2 cellular contexts compared by ENCODE assay signal in genomic region chr4:17558941-17559708, GRCh38.
TF ChIP-seq lines count a peak whose summit lies in the region.

No MANE protein-coding gene starts in this region.

TF ChIP-seq in K562, 482 proteins besides CTCF, POLR2A, EP300 and RAD21 (continues in another document):
- TF ChIP-seq ZMIZ1 (IDR thresholded peaks at IDR 0.05; ENCODE audit: low read depth in 2 of 2, low read length in 2 of 2) (no peak), CBFB (CRISPR knock-in tag; IDR thresholded peaks at IDR 0.05) (no peak), ZNF232 (CRISPR knock-in tag; IDR thresholded peaks at IDR 0.05) (peak; percentile 97), MLX (CRISPR knock-in tag; conservative IDR thresholded peaks at IDR 0.05) (no peak), ZNF696 (CRISPR knock-in tag; conservative IDR thresholded peaks at IDR 0.05) (no peak), ZNF398 (CRISPR knock-in tag; IDR thresholded peaks at IDR 0.05) (no peak), BRF1 (IDR thresholded peaks at IDR 0.05; ENCODE audit: borderline replicate concordance, extremely low read depth, insufficient read length) (no peak), CCNT2 (IDR thresholded peaks at IDR 0.05; ENCODE audit: borderline replicate concordance, extremely low read depth, insufficient read length, low read depth, low read length) (no peak), SIN3B (IDR thresholded peaks at IDR 0.05; ENCODE audit: low read depth) (no peak), KAT7 (CRISPR knock-in tag; IDR thresholded peaks at IDR 0.05; ENCODE audit: borderline replicate concordance) (no peak), PML (IDR thresholded peaks at IDR 0.05; ENCODE audit: low read length) (no peak), CHD2 (IDR thresholded peaks at IDR 0.05; ENCODE audit: low read depth, low read length) (no peak), CREB1 (IDR thresholded peaks at IDR 0.05) (no peak), CREB1 (CRISPR knock-in tag; IDR thresholded peaks at IDR 0.05) (no peak), ZNF384 (IDR thresholded peaks at IDR 0.05; ENCODE audit: low read depth, low read length) (no peak), ZBTB49 (CRISPR knock-in tag; IDR thresholded peaks at IDR 0.05; ENCODE audit: borderline replicate concordance) (no peak), ZBTB17 (CRISPR knock-in tag; IDR thresholded peaks at IDR 0.05) (0 out of 2 replicates have a peak, but pooled peaks have one; percentile 66), ETV6 (IDR thresholded peaks at IDR 0.05; ENCODE audit: borderline replicate concordance in 1 of 2, low read depth in 2 of 2, low read length in 1 of 2) (no peak), ETV6 (CRISPR knock-in tag; IDR thresholded peaks at IDR 0.05; ENCODE audit: borderline replicate concordance) (no peak), MCM2 (IDR thresholded peaks at IDR 0.05; ENCODE audit: low read depth) (no peak), NFXL1 (CRISPR knock-in tag; IDR thresholded peaks at IDR 0.05) (no peak)

TF ChIP-seq in HepG2, 621 proteins besides CTCF, POLR2A, EP300 and RAD21 (continues in another document):
- TF ChIP-seq CBX1 (IDR thresholded peaks at IDR 0.05; ENCODE audit: low read depth) (no peak), ZBTB4 (CRISPR knock-in tag; IDR thresholded peaks at IDR 0.05; ENCODE audit: borderline replicate concordance) (no peak), ZNF768 (CRISPR knock-in tag; IDR thresholded peaks at IDR 0.05) (no peak), KAT7 (CRISPR knock-in tag; IDR thresholded peaks at IDR 0.05; ENCODE audit: borderline replicate concordance) (no peak), ZNF275 (CRISPR knock-in tag; IDR thresholded peaks at IDR 0.05; ENCODE audit: borderline replicate concordance) (0 out of 2 replicates have a peak, but pooled peaks have one; percentile 53), SETDB1 (CRISPR knock-in tag; IDR thresholded peaks at IDR 0.05; ENCODE audit: borderline replicate concordance) (no peak), SP4 (CRISPR knock-in tag; IDR thresholded peaks at IDR 0.05) (0 out of 2 replicates have a peak, but pooled peaks have one; percentile 38), ERF (CRISPR knock-in tag; IDR thresholded peaks at IDR 0.05) (peak; percentile 73), NR1H2 (CRISPR knock-in tag; IDR thresholded peaks at IDR 0.05; ENCODE audit: borderline replicate concordance, low read depth) (peak; percentile 40; the same call in 1 of the 2 replicates), ATM (IDR thresholded peaks at IDR 0.05; ENCODE audit: borderline replicate concordance) (no peak), ZBTB3 (CRISPR knock-in tag; IDR thresholded peaks at IDR 0.05; ENCODE audit: borderline replicate concordance, low read depth) (no peak), CEBPB (IDR thresholded peaks at IDR 0.05; ENCODE audit: borderline replicate concordance, low read depth, low read length) (peak; percentile 81), ZNF264 (CRISPR knock-in tag; IDR thresholded peaks at IDR 0.05) (peak; percentile 85; the same call in 1 of the 2 replicates), ZMAT3 (CRISPR knock-in tag; conservative IDR thresholded peaks at IDR 0.05) (0 out of 2 replicates have a peak, but pooled peaks have one; percentile 46), SAP130 (CRISPR knock-in tag; IDR thresholded peaks at IDR 0.05; ENCODE audit: low read depth) (peak; percentile 85), SNAPC5 (CRISPR knock-in tag; IDR thresholded peaks at IDR 0.05; ENCODE audit: borderline replicate concordance) (no peak; the same call in 1 of the 2 replicates), HOXA9 (CRISPR knock-in tag; IDR thresholded peaks at IDR 0.05; ENCODE audit: borderline replicate concordance) (no peak), XBP1 (CRISPR knock-in tag; IDR thresholded peaks at IDR 0.05) (no peak), SMAD1 (CRISPR knock-in tag; IDR thresholded peaks at IDR 0.05; ENCODE audit: borderline replicate concordance, low read depth) (no peak), MXD1 (CRISPR knock-in tag; IDR thresholded peaks at IDR 0.05) (no peak), KLF6 (CRISPR knock-in tag; IDR thresholded peaks at IDR 0.05) (peak; percentile 73), HCFC1 (IDR thresholded peaks at IDR 0.05; ENCODE audit: low read depth, low read length) (no peak), PRPF4 (IDR thresholded peaks at IDR 0.05; ENCODE audit: low read depth, low read length, poor library complexity, severe bottlenecking) (peak; percentile 21), ZNF615 (CRISPR knock-in tag; IDR thresholded peaks at IDR 0.05; ENCODE audit: borderline replicate concordance) (0 out of 2 replicates have a peak, but pooled peaks have one; percentile 29), AGO2 (optimal IDR thresholded peaks at IDR 0.05; ENCODE audit: low read depth, low read length) (no peak), REXO4 (CRISPR knock-in tag; IDR thresholded peaks at IDR 0.05; ENCODE audit: borderline replicate concordance) (no peak), ZNF335 (CRISPR knock-in tag; IDR thresholded peaks at IDR 0.05) (peak; percentile 71; the same call in 1 of the 2 replicates), JARID2 (CRISPR knock-in tag; IDR thresholded peaks at IDR 0.05; ENCODE audit: insufficient replicate concordance) (no peak), ZSCAN25 (CRISPR knock-in tag; IDR thresholded peaks at IDR 0.05) (no peak), ZFAT (CRISPR knock-in tag; conservative IDR thresholded peaks at IDR 0.05) (no peak), RFXANK (CRISPR knock-in tag; IDR thresholded peaks at IDR 0.05) (no peak), RFX5 (IDR thresholded peaks at IDR 0.05; ENCODE audit: low read depth, low read length) (no peak), CREB1 (IDR thresholded peaks at IDR 0.05) (peak; percentile 43), CREB1 (CRISPR knock-in tag; IDR thresholded peaks at IDR 0.05) (peak; percentile 82), ARNT2 (CRISPR knock-in tag; IDR thresholded peaks at IDR 0.05; ENCODE audit: low read depth) (peak; percentile 76; the same call in 1 of the 2 replicates), ZBTB20 (CRISPR knock-in tag; IDR thresholded peaks at IDR 0.05; ENCODE audit: borderline replicate concordance, low read depth) (peak; percentile 87; the same call in 1 of the 2 replicates), HMG20B (CRISPR knock-in tag; conservative IDR thresholded peaks at IDR 0.05) (peak; percentile 91), SMAD9 (CRISPR knock-in tag; IDR thresholded peaks at IDR 0.05) (no peak), NR2F6 (IDR thresholded peaks at IDR 0.05) (peak; percentile 97), NR2F6 (CRISPR knock-in tag; IDR thresholded peaks at IDR 0.05) (peak; percentile 93), HMGXB4 (CRISPR knock-in tag; IDR thresholded peaks at IDR 0.05; ENCODE audit: borderline replicate concordance in 1 of 2, low read depth in 1 of 2) (peak in 1 of 2 experiments; percentile 70; a peak in 1 of 4 replicates), RBAK (CRISPR knock-in tag; IDR thresholded peaks at IDR 0.05) (no peak; the same call in 1 of the 2 replicates), ZNF782 (CRISPR knock-in tag; IDR thresholded peaks at IDR 0.05; ENCODE audit: borderline replicate concordance) (no peak), PBX2 (CRISPR knock-in tag; IDR thresholded peaks at IDR 0.05) (no peak), ZNF614 (CRISPR knock-in tag; IDR thresholded peaks at IDR 0.05; ENCODE audit: borderline replicate concordance) (peak; percentile 82), ZNF619 (CRISPR knock-in tag; IDR thresholded peaks at IDR 0.05) (no peak), NFAT5 (CRISPR knock-in tag; IDR thresholded peaks at IDR 0.05) (no peak), ZKSCAN8 (CRISPR knock-in tag; IDR thresholded peaks at IDR 0.05; ENCODE audit: borderline replicate concordance) (peak; percentile 85; the same call in 1 of the 2 replicates), ZNF550 (CRISPR knock-in tag; IDR thresholded peaks at IDR 0.05; ENCODE audit: borderline replicate concordance) (no peak), STAT5B (CRISPR knock-in tag; IDR thresholded peaks at IDR 0.05) (no peak), CC2D1A (CRISPR knock-in tag; IDR thresholded peaks at IDR 0.05) (no peak; the same call in 1 of the 2 replicates), TCF12 (IDR thresholded peaks at IDR 0.05) (no peak), TCF12 (CRISPR knock-in tag; IDR thresholded peaks at IDR 0.05) (peak; percentile 95)
